Comparison of ENCODE assay signal across 29 cellular contexts in genomic region chr4:7412586-7412975, GRCh38. TPM values are rescaled to one million over a fixed set of nuclear protein-coding genes. Genes with fewer than 3 reads are reported as not detected.
DNase-seq lines count a peak whose midpoint lies in the region; ATAC-seq, FAIRE-seq and TF ChIP-seq lines count a peak whose summit lies in the region.
"Had no signal": no experiment of that assay in that cellular context is flagged by ENCODE, and none has a peak within 500 bp of the region (broad histone marks: within the 10 kb centered on the region; RNA-seq: fewer than 3 reads in every experiment).

No MANE protein-coding gene starts in this region.

- no peak for TF ChIP-seq EP300 in SK-N-SH (IDR thresholded peaks at IDR 0.05; ENCODE audit: borderline replicate concordance in 1 of 2, low read depth in 1 of 2, low read length in 1 of 2)
- no peak for TF ChIP-seq EP300 in HepG2 (IDR thresholded peaks at IDR 0.05; ENCODE audit: low read depth in 2 of 2, low read length in 2 of 2)
- no peak for TF ChIP-seq EP300 in HepG2 (CRISPR knock-in tag; IDR thresholded peaks at IDR 0.05; ENCODE audit: borderline replicate concordance)
- no peak for TF ChIP-seq EP300 in ovary (IDR thresholded peaks at IDR 0.05)

- H3K36me3 Mint-ChIP-seq in glutamatergic neuron (ENCODE audit: unreplicated experiment) = peaks cover 18% of the 10 kb centered on the region
- H3K36me3 Mint-ChIP-seq: CD8-positive, alpha-beta memory T cell; IgD-negative memory B cell had no signal

- intact Hi-C loops in right lobe of liver (cut with DNase I) = no loop called here
- intact Hi-C loops in HepG2 (cut with micrococcal nuclease; ENCODE audit: unreplicated experiment) = no loop called here
- intact Hi-C loops in ovary (cut with DNase I) = no loop called here

- POLR2A ChIA-PET in SK-N-SH (lab: Yijun Ruan, JAX) = no interaction called here
- POLR2A ChIA-PET in HepG2 (lab: Yijun Ruan, JAX) = no interaction called here

- H3K36me3 ChIP-seq in SK-N-SH (replicated peaks in 1 of 2; ENCODE audit: control insufficient read depth in 1 of 2, insufficient read depth in 2 of 2, low read length in 1 of 2) = no peaks in the 10 kb centered on the region
- H3K36me3 ChIP-seq in right lobe of liver = no peaks in the 10 kb centered on the region
- no peaks in the 10 kb centered on the region for H3K36me3 ChIP-seq in HepG2 (replicated peaks in 1 of 2; ENCODE audit: control insufficient read depth in 1 of 2, insufficient read depth in 2 of 2, low read length in 2 of 2)
- no peaks in the 10 kb centered on the region for H3K36me3 ChIP-seq in ovary
- H3K36me3 ChIP-seq: tibial nerve had no signal

- H3K9me3 ChIP-seq in SK-N-SH (peaks cover 7% of the 10 kb centered on the region), right lobe of liver (peaks cover 0 to 4% (median 0%) of the 10 kb centered on the region in 4 donors), HepG2 (ENCODE audit: low read length) (peaks cover 14% of the 10 kb centered on the region; the same call in 1 of the 2 replicates), ovary (no peaks in the 10 kb centered on the region)

- 33% methylated on average over 2 of the region's 3 CpGs for WGBS in SK-N-SH (ENCODE audit: low lambda C conversion rate)
- WGBS in right lobe of liver (ENCODE audit: insufficient coverage, low coverage, low lambda C conversion rate, missing lambda C conversion rate) = 100% methylated on average over 1 of the region's 3 CpGs
- 25% methylated on average over 2 of the region's 3 CpGs for WGBS in HepG2 (ENCODE audit: low lambda C conversion rate)
- 89 to 93% (median 92%) methylated on average over 3 of the region's 3 CpGs for WGBS in ovary, 3 donors

- TF ChIP-seq POLR2A in right lobe of liver (IDR thresholded peaks at IDR 0.05) = no peak
- TF ChIP-seq POLR2A in HepG2 (IDR thresholded peaks at IDR 0.05; ENCODE audit: insufficient read depth in 1 of 2, low read depth in 2 of 2, low read length in 2 of 2) = no peak
- no peak for TF ChIP-seq POLR2A in ovary (IDR thresholded peaks at IDR 0.05)

- no peaks in the 10 kb centered on the region for H3K4me1 Mint-ChIP-seq in glutamatergic neuron (ENCODE audit: low read depth, unreplicated experiment)
- H3K4me1 Mint-ChIP-seq: CD8-positive, alpha-beta memory T cell; central memory CD8-positive, alpha-beta T cell; IgD-negative memory B cell had no signal

- no peak overlapping the region for H3K4me3 Mint-ChIP-seq in glutamatergic neuron (ENCODE audit: unreplicated experiment)
- H3K4me3 Mint-ChIP-seq: activated CD8-positive, alpha-beta T cell treated with anti-CD3 and anti-CD28 coated beads for 36 hours; activated T-cell treated with anti-CD3 and anti-CD28 coated beads, Interleukin-2, amount 50 U/mL, for 24 hours; CD8-positive, alpha-beta memory T cell; central memory CD8-positive, alpha-beta T cell; HFFc6; IgD-negative memory B cell had no signal

- H3K9me2 ChIP-seq in SK-N-SH = no peaks in the 10 kb centered on the region

- H3K27me3 ChIP-seq in SK-N-SH (ENCODE audit: insufficient read depth) (no peaks in the 10 kb centered on the region), right lobe of liver (no peaks in the 10 kb centered on the region), HepG2 (ENCODE audit: control insufficient read depth in 1 of 2, insufficient read depth in 2 of 2, low read length in 2 of 2) (no peaks in the 10 kb centered on the region; a peak in 1 of 5 replicates), ovary (no peaks in the 10 kb centered on the region)
- H3K27me3 ChIP-seq: tibial nerve had no signal

- H4K20me1 ChIP-seq in SK-N-SH (ENCODE audit: insufficient read depth) (no peaks in the 10 kb centered on the region), HepG2 (ENCODE audit: insufficient read depth, low read length) (no peaks in the 10 kb centered on the region)

- H3K4me3 ChIP-seq in SK-N-SH (ENCODE audit: low read depth in 2 of 2, low read length in 1 of 2) = no peak overlapping the region
- H3K4me3 ChIP-seq in right lobe of liver = no peak overlapping the region
- H3K4me3 ChIP-seq in HepG2 (replicated peaks in 1 of 3; ENCODE audit: insufficient read depth in 1 of 3, low read depth in 2 of 3, low read length in 3 of 3) = no peak overlapping the region
- no peak overlapping the region for H3K4me3 ChIP-seq in ovary
- H3K4me3 ChIP-seq: tibial nerve had no signal

- H3K9ac ChIP-seq in SK-N-SH (no peak overlapping the region), HepG2 (ENCODE audit: insufficient read depth, low read depth, low read length) (no peak overlapping the region)

- no peaks in the 10 kb centered on the region for H3F3A ChIP-seq in SK-N-SH (replicated peaks; ENCODE audit: insufficient read depth)

- CTCF ChIA-PET in SK-N-SH (lab: Yijun Ruan, JAX) = interaction anchor here (0.9 to 1.4 kb wide), 3 partner anchors 15 to 307 kb away, joined by 3 to 6 read pairs (median 4); no protein-coding TSS in a partner anchor
- CTCF ChIA-PET in HepG2 (lab: Yijun Ruan, JAX; ENCODE audit: low intra/inter-chr PET ratio, low total read pairs) = no interaction called here

- in situ Hi-C loops in HepG2 (cut with HindIII; ENCODE audit: extremely low pct_ligation_motif_present, low pct_unique_long_range_greater_than_20kb) = no loop called here

- DNase-seq in SK-N-SH (peak; percentile 19), right lobe of liver (peak; percentile 9 to 35 (median 27)), HepG2 (ENCODE audit: low spot score) (no peak), ovary (peak in 3 of 5 donors; percentile 5 to 17 (median 9)), H4 (ENCODE audit: low spot score) (no peak), NCI-H82 (lab: John Stamatoyannopoulos, UW) (no peak), glutamatergic neuron (no peak)
- DNase-seq: activated CD4-positive, CD25-positive, alpha-beta regulatory T cell; activated CD8-positive, alpha-beta T cell treated with anti-CD3 and anti-CD28 coated beads for 36 hours; activated naive CD4-positive, alpha-beta T cell treated with anti-CD3 and anti-CD28 coated beads, Interleukin-2, amount 50 U/mL, for 16 hours; DMS153; HFFc6; mesenchymal stem cell; NCI-H2081 treated with DMSO at 0.1 percent for 48 hours; NCI-H345; nucleus accumbens; stimulated activated CD4-positive, alpha-beta T cell treated with anti-CD3 and anti-CD28 coated beads, Interleukin-15, amount 100 ng/mL, for 24 hours; stimulated activated naive CD8-positive, alpha-beta T cell treated with anti-CD3 and anti-CD28 coated beads, Interleukin-15, Interleukin-2, amounts not matched to agents 100 U/mL and 50 U/mL, for 24 hours; T1000 had no signal

- no peak for ATAC-seq in SK-N-SH treated with all-trans-retinoic acid at 6 μM for 48 hours
- ATAC-seq in right lobe of liver = peak in 1 of 4 donors; percentile 31
- ATAC-seq in HepG2 = no peak
- ATAC-seq: activated CD8-positive, alpha-beta T cell treated with anti-CD3 and anti-CD28 coated beads for 36 hours; stimulated activated naive CD8-positive, alpha-beta T cell treated with anti-CD3 and anti-CD28 coated beads, Interleukin-15, Interleukin-2, amounts not matched to agents 100 U/mL and 50 U/mL, for 24 hours had no signal

- no peak for FAIRE-seq in HepG2 (lab: Jason Lieb, UNC)
- FAIRE-seq: astrocyte had no signal

- TF ChIP-seq CTCF in SK-N-SH (IDR thresholded peaks at IDR 0.05) (no peak), right lobe of liver (IDR thresholded peaks at IDR 0.05) (no peak), HepG2 (CRISPR knock-in tag; IDR thresholded peaks at IDR 0.05) (no peak), ovary (IDR thresholded peaks at IDR 0.05) (no peak), glutamatergic neuron (IDR thresholded peaks at IDR 0.05; ENCODE audit: partially characterized antibody, unreplicated experiment) (no peak)

- H3K4me2 ChIP-seq in SK-N-SH = no peak overlapping the region
- no peak overlapping the region for H3K4me2 ChIP-seq in HepG2 (ENCODE audit: low read depth, low read length)

- no peak overlapping the region for H2AFZ ChIP-seq in SK-N-SH (ENCODE audit: low read depth)
- no peak overlapping the region for H2AFZ ChIP-seq in HepG2 (ENCODE audit: low read length)

- peaks cover 3% of the 10 kb centered on the region for H3K27me3 Mint-ChIP-seq in glutamatergic neuron (ENCODE audit: unreplicated experiment)

- peaks cover 0 to 14% of the 10 kb centered on the region in 2 experiments; a peak in 1 of 4 replicates for H3K4me1 ChIP-seq in SK-N-SH (ENCODE audit: control insufficient read depth in 1 of 2, insufficient read depth in 2 of 2, low read depth in 1 of 2, low read length in 1 of 2)
- H3K4me1 ChIP-seq in right lobe of liver = no peaks in the 10 kb centered on the region
- H3K4me1 ChIP-seq in HepG2 (ENCODE audit: insufficient read depth, low read length) = no peaks in the 10 kb centered on the region
- H3K4me1 ChIP-seq in ovary (ENCODE audit: insufficient read depth) = no peaks in the 10 kb centered on the region
- H3K4me1 ChIP-seq: tibial nerve had no signal

- H3K79me2 ChIP-seq in SK-N-SH (ENCODE audit: insufficient read depth) (no peaks in the 10 kb centered on the region), HepG2 (ENCODE audit: insufficient read depth, low read length) (no peaks in the 10 kb centered on the region)

- peaks cover 11% of the 10 kb centered on the region for H3K9me3 Mint-ChIP-seq in glutamatergic neuron (ENCODE audit: unreplicated experiment)

- H3K27ac ChIP-seq in SK-N-SH (ENCODE audit: low read depth in 2 of 2, low read length in 1 of 2) = no peak overlapping the region; a peak in 1 of 4 replicates
- no peak overlapping the region for H3K27ac ChIP-seq in right lobe of liver
- H3K27ac ChIP-seq in HepG2 (ENCODE audit: extremely low read length, insufficient read depth, low read length) = no peak overlapping the region
- H3K27ac ChIP-seq in ovary = no peak overlapping the region
- H3K27ac ChIP-seq: 22Rv1, tibial nerve had no signal

- no TSS peak for BruUV-seq in HepG2 (replicated peaks; lab: Mats Ljungman, UMichigan)

- no peak overlapping the region for H3K27ac Mint-ChIP-seq in glutamatergic neuron (ENCODE audit: unreplicated experiment)
- H3K27ac Mint-ChIP-seq: activated CD8-positive, alpha-beta T cell treated with anti-CD3 and anti-CD28 coated beads for 36 hours; activated T-cell treated with anti-CD3 and anti-CD28 coated beads, Interleukin-2, amount 50 U/mL, for 24 hours; CD8-positive, alpha-beta memory T cell; HFFc6; IgD-negative memory B cell had no signal

- no peak for TF ChIP-seq RAD21 in SK-N-SH (IDR thresholded peaks at IDR 0.05; ENCODE audit: low read length)
- TF ChIP-seq RAD21 in HepG2 (CRISPR knock-in tag; IDR thresholded peaks at IDR 0.05) = no peak

RNA-seq across cellular contexts. Expression of gene PSAPL1, which starts 22.1 kb away (rescaled TPM):
- polyA plus RNA-seq in SK-N-SH (2012; rRNA removed) (0.02 and 0.03 TPM in 2 replicates), HepG2 (2011; rRNA removed) (0.16 and 0.20 TPM in 2 replicates), ovary (not detected)
- 0.01 TPM in 2 replicates for polyA plus RNA-seq in SK-N-SH (2012; cell fraction: cytosol; rRNA removed)
- 0.01 and 0.02 TPM in 2 replicates for polyA plus RNA-seq in SK-N-SH (2012; cell fraction: nucleus; rRNA removed)
- total RNA-seq in right lobe of liver (not detected), HepG2 (2016; rRNA removed; fragmentation: Illumina TruSeq; extraction: Trizol) (0.02 TPM in 1 of 2 replicates, not detected in the other), ovary (under 1 TPM in 1 of 7 donors, not detected in 6; 0.34 TPM), glutamatergic neuron (ENCODE audit: unreplicated experiment) (not detected)
- total RNA-seq in HepG2 (2016; cell fraction: cytosol; rRNA removed; fragmentation: Illumina TruSeq; extraction: Trizol; ENCODE audit: low read depth) = not detected in 2 replicates
- total RNA-seq in HepG2 (2016; cell fraction: insoluble cytoplasmic fraction; rRNA removed; fragmentation: Illumina TruSeq; extraction: Trizol) = not detected in 2 replicates
- not detected in 2 replicates for total RNA-seq in HepG2 (2016; cell fraction: membrane; rRNA removed; fragmentation: Illumina TruSeq; extraction: Trizol)
- not detected in 2 replicates for total RNA-seq in HepG2 (2016; cell fraction: nucleus; rRNA removed; fragmentation: Illumina TruSeq; extraction: Trizol)
- polyA plus RNA-seq in HepG2 (2011; cell fraction: cytosol; rRNA removed) = 0.09 and 0.17 TPM in 2 replicates
- 0.08 and 0.12 TPM in 2 replicates for polyA plus RNA-seq in HepG2 (2011; cell fraction: nucleus; rRNA removed)
- polyA plus RNA-seq in HepG2 (2012) = 0.03 and 0.04 TPM in 2 replicates
- polyA plus RNA-seq in HepG2 (2016; cell fraction: cytosol; fragmentation: Illumina TruSeq; extraction: Trizol; ENCODE audit: low read depth) = not detected in 2 replicates
- polyA plus RNA-seq in HepG2 (2016; cell fraction: insoluble cytoplasmic fraction; fragmentation: Illumina TruSeq; extraction: Trizol; ENCODE audit: low read depth) = not detected in 2 replicates
- polyA plus RNA-seq in HepG2 (2016; cell fraction: membrane; fragmentation: Illumina TruSeq; extraction: Trizol; ENCODE audit: low read depth) = not detected in 2 replicates
- not detected in 2 replicates for polyA plus RNA-seq in HepG2 (2016; cell fraction: nucleus; fragmentation: Illumina TruSeq; extraction: Trizol; ENCODE audit: insufficient read depth, low read depth)
- polyA minus RNA-seq in HepG2 (2011; rRNA and poly(A)+ RNA removed; ENCODE audit: low replicate concordance) = 0.14 TPM in 1 of 2 replicates, not detected in the other
- polyA minus RNA-seq in HepG2 (2011; cell fraction: cytosol; rRNA and poly(A)+ RNA removed) = 0.26 TPM in 1 of 2 replicates, not detected in the other
- polyA minus RNA-seq in HepG2 (2011; cell fraction: nucleus; rRNA and poly(A)+ RNA removed) = not detected in 2 replicates
- total RNA-seq in H4 (2014; rRNA removed; shearing (Covaris generic)) = not detected in 2 replicates
- total RNA-seq: activated CD8-positive, alpha-beta T cell treated with anti-CD3 and anti-CD28 coated beads for 36 hours; astrocyte; CD8-positive, alpha-beta memory T cell; HFFc6; M059J; myocyte had no signal
- polyA plus RNA-seq: CD8-positive, alpha-beta memory T cell; IgD-negative memory B cell had no signal

Comparison
In these comparisons a context has a peak if more than half of its experiments do, and no peak if none do; other contexts are left out.
1. DNase-seq: peak in SK-N-SH (single experiment), right lobe of liver (3 of 3) and ovary (3 of 5); none in HepG2 (single experiment), H4 (single experiment), NCI-H82 (single experiment) and glutamatergic neuron (single experiment).